ENCODE assay signal across 35 cellular contexts in genomic region chr1:37153701-37154100, GRCh38.
"Had no signal": no experiment of that assay in that cellular context is flagged by ENCODE, and none has a peak within 500 bp of the region (broad histone marks: within the 10 kb centered on the region; RNA-seq: fewer than 3 reads in every experiment).

No MANE protein-coding gene starts in this region.

- H3K4me3 ChIP-seq: ascending aorta, cardiac muscle cell had no signal

- H3K27me3 ChIP-seq: ascending aorta, cardiac muscle cell had no signal

- DNase-seq: activated B cell treated with CpG ODN at 0.5 μM for 24 hours; activated CD4-positive, alpha-beta memory T cell treated with anti-CD3 and anti-CD28 coated beads, Interleukin-2, amount 10 ng/mL, durations not matched to agents 7 days and 5 days; activated CD4-positive, alpha-beta T cell treated with anti-CD3 and anti-CD28 coated beads for 4 hours; activated CD4-positive, alpha-beta T cell treated with anti-CD3 and anti-CD28 coated beads, Interleukin-2, amount 10 ng/mL, durations not matched to agents 24 days and 14 days; activated CD4-positive, alpha-beta T cell treated with anti-CD3 and anti-CD28 coated beads, Interleukin-2, amount 50 U/mL, for 1 hour; activated CD4-positive, alpha-beta T cell treated with anti-CD3 and anti-CD28 coated beads, Interleukin-2, amount 50 U/mL, for 4 hours; activated CD4-positive, CD25-positive, alpha-beta regulatory T cell treated with anti-CD3 and anti-CD28 coated beads, Interleukin-2, amount 50 U/mL, for 72 hours; activated CD8-positive, alpha-beta memory T cell treated with anti-CD3 and anti-CD28 coated beads for 24 hours; activated CD8-positive, alpha-beta memory T cell treated with anti-CD3 and anti-CD28 coated beads, Interleukin-2, amount 50 U/mL, for 48 hours; activated CD8-positive, alpha-beta T cell treated with anti-CD3 and anti-CD28 coated beads, Interleukin-2, amount 10 ng/mL, durations not matched to agents 7 days and 5 days; activated effector memory CD4-positive, alpha-beta T cell treated with Interleukin-2 at 50 U/mL for 16 hours; activated gamma-delta T cell; activated naive CD4-positive, alpha-beta T cell treated with anti-CD3 and anti-CD28 coated beads, Interleukin-2, amount 10 ng/mL, durations not matched to agents 7 days and 5 days; activated naive CD4-positive, alpha-beta T cell treated with Interleukin-2 at 50 U/mL for 16 hours; activated naive CD8-positive, alpha-beta T cell treated with anti-CD3 and anti-CD28 coated beads, Interleukin-2, amount 10 ng/mL, durations not matched to agents 7 days and 5 days; activated naive CD8-positive, alpha-beta T cell treated with anti-CD3 and anti-CD28 coated beads, Interleukin-2, amount 50 U/mL, for 24 hours; activated T-cell treated with anti-CD3 and anti-CD28 coated beads, Interleukin-2, amount 50 U/mL, for 24 hours; activated T-cell treated with anti-CD3 and anti-CD28 coated beads, Interleukin-2, amount 50 U/mL, for 48 hours; amygdala; anterior cingulate cortex; SW 1271; T-helper 1 cell; T-helper 2 cell; T-helper 9 cell had no signal

- H3K36me3 Mint-ChIP-seq: activated CD8-positive, alpha-beta memory T cell treated with anti-CD3 and anti-CD28 coated beads, Interleukin-2, amount 10 ng/mL, durations not matched to agents 7 days and 5 days; activated naive CD4-positive, alpha-beta T cell treated with anti-CD3 and anti-CD28 coated beads, Interleukin-2, amount 10 ng/mL, durations not matched to agents 7 days and 5 days; activated naive CD4-positive, alpha-beta T cell treated with anti-CD3 and anti-CD28 coated beads, Interleukin-2, amount 50 U/mL, for 24 hours; activated naive CD8-positive, alpha-beta T cell; activated naive CD8-positive, alpha-beta T cell treated with anti-CD3 and anti-CD28 coated beads, Interleukin-2, amount 10 ng/mL, durations not matched to agents 7 days and 5 days; brain had no signal

- H3K27me3 Mint-ChIP-seq: activated CD4-positive, alpha-beta memory T cell treated with anti-CD3 and anti-CD28 coated beads, Interleukin-2, amount 10 ng/mL, durations not matched to agents 7 days and 5 days; activated CD4-positive, alpha-beta T cell treated with anti-CD3 and anti-CD28 coated beads, Interleukin-2, amount 10 ng/mL, durations not matched to agents 24 days and 14 days; activated CD8-positive, alpha-beta memory T cell treated with anti-CD3 and anti-CD28 coated beads, Interleukin-2, amount 10 ng/mL, durations not matched to agents 7 days and 5 days; activated naive CD4-positive, alpha-beta T cell treated with anti-CD3 and anti-CD28 coated beads, Interleukin-2, amount 10 ng/mL, durations not matched to agents 7 days and 5 days had no signal

- H3K36me3 ChIP-seq: ascending aorta, cardiac muscle cell had no signal

- H3K4me3 Mint-ChIP-seq: activated B cell treated with CpG ODN at 0.5 μM for 24 hours; activated CD4-positive, alpha-beta memory T cell treated with anti-CD3 and anti-CD28 coated beads, Interleukin-2, amount 10 ng/mL, durations not matched to agents 7 days and 5 days; activated CD4-positive, alpha-beta T cell treated with anti-CD3 and anti-CD28 coated beads, Interleukin-2, amount 10 ng/mL, durations not matched to agents 24 days and 14 days; activated CD8-positive, alpha-beta memory T cell treated with anti-CD3 and anti-CD28 coated beads, Interleukin-2, amount 10 ng/mL, durations not matched to agents 7 days and 5 days; activated CD8-positive, alpha-beta T cell treated with anti-CD3 and anti-CD28 coated beads, Interleukin-2, amount 10 ng/mL, durations not matched to agents 7 days and 5 days; activated naive CD4-positive, alpha-beta T cell treated with anti-CD3 and anti-CD28 coated beads, Interleukin-2, amount 10 ng/mL, durations not matched to agents 7 days and 5 days; activated naive CD4-positive, alpha-beta T cell treated with anti-CD3 and anti-CD28 coated beads, Interleukin-2, amount 50 U/mL, for 24 hours; activated naive CD8-positive, alpha-beta T cell; activated naive CD8-positive, alpha-beta T cell treated with anti-CD3 and anti-CD28 coated beads, Interleukin-2, amount 10 ng/mL, durations not matched to agents 7 days and 5 days; activated naive CD8-positive, alpha-beta T cell treated with anti-CD3 and anti-CD28 coated beads, Interleukin-2, amount 50 U/mL, for 24 hours; activated T-cell treated with anti-CD3 and anti-CD28 coated beads, Interleukin-2, amount 50 U/mL, for 24 hours; brain; central memory CD8-positive, alpha-beta T cell; T-helper 1 cell treated with Interleukin-12 subunit alpha and Interleukin-12 subunit beta and Interleukin-4 antibody, amounts not matched to agents 30 μg/mL and 1 μg/mL, for 36 hours; T-helper 2 cell treated with Interferon-gamma antibody and Interleukin-4, amounts not matched to agents 5 μg/mL and 100 μg/mL, for 36 hours had no signal

- H3K4me1 Mint-ChIP-seq: activated B cell treated with CpG ODN at 0.5 μM for 24 hours; activated CD4-positive, alpha-beta memory T cell treated with anti-CD3 and anti-CD28 coated beads, Interleukin-2, amount 10 ng/mL, durations not matched to agents 7 days and 5 days; activated CD4-positive, alpha-beta T cell treated with anti-CD3 and anti-CD28 coated beads, Interleukin-2, amount 10 ng/mL, durations not matched to agents 24 days and 14 days; activated CD8-positive, alpha-beta memory T cell treated with anti-CD3 and anti-CD28 coated beads, Interleukin-2, amount 10 ng/mL, durations not matched to agents 7 days and 5 days; activated naive CD4-positive, alpha-beta T cell treated with anti-CD3 and anti-CD28 coated beads, Interleukin-2, amount 10 ng/mL, durations not matched to agents 7 days and 5 days; activated naive CD4-positive, alpha-beta T cell treated with anti-CD3 and anti-CD28 coated beads, Interleukin-2, amount 50 U/mL, for 24 hours; activated naive CD8-positive, alpha-beta T cell treated with anti-CD3 and anti-CD28 coated beads, Interleukin-2, amount 10 ng/mL, durations not matched to agents 7 days and 5 days; activated naive CD8-positive, alpha-beta T cell treated with anti-CD3 and anti-CD28 coated beads, Interleukin-2, amount 50 U/mL, for 24 hours; central memory CD8-positive, alpha-beta T cell had no signal

- ATAC-seq: activated CD8-positive, alpha-beta memory T cell treated with anti-CD3 and anti-CD28 coated beads, Interleukin-2, amount 10 ng/mL, durations not matched to agents 7 days and 5 days; activated CD8-positive, alpha-beta T cell treated with anti-CD3 and anti-CD28 coated beads, Interleukin-2, amount 10 ng/mL, durations not matched to agents 7 days and 5 days; activated naive CD8-positive, alpha-beta T cell treated with anti-CD3 and anti-CD28 coated beads, Interleukin-2, amount 50 U/mL, for 24 hours had no signal

- H3K27ac ChIP-seq: ascending aorta, cardiac muscle cell, VCaP had no signal

- H3K27ac Mint-ChIP-seq: activated B cell treated with CpG ODN at 0.5 μM for 24 hours; activated CD4-positive, alpha-beta memory T cell treated with anti-CD3 and anti-CD28 coated beads, Interleukin-2, amount 10 ng/mL, durations not matched to agents 7 days and 5 days; activated CD4-positive, alpha-beta T cell treated with anti-CD3 and anti-CD28 coated beads, Interleukin-2, amount 10 ng/mL, durations not matched to agents 24 days and 14 days; activated CD8-positive, alpha-beta memory T cell treated with anti-CD3 and anti-CD28 coated beads, Interleukin-2, amount 10 ng/mL, durations not matched to agents 7 days and 5 days; activated CD8-positive, alpha-beta T cell treated with anti-CD3 and anti-CD28 coated beads, Interleukin-2, amount 10 ng/mL, durations not matched to agents 7 days and 5 days; activated naive CD4-positive, alpha-beta T cell treated with anti-CD3 and anti-CD28 coated beads, Interleukin-2, amount 10 ng/mL, durations not matched to agents 7 days and 5 days; activated naive CD4-positive, alpha-beta T cell treated with anti-CD3 and anti-CD28 coated beads, Interleukin-2, amount 50 U/mL, for 24 hours; activated naive CD8-positive, alpha-beta T cell; activated naive CD8-positive, alpha-beta T cell treated with anti-CD3 and anti-CD28 coated beads, Interleukin-2, amount 10 ng/mL, durations not matched to agents 7 days and 5 days; activated naive CD8-positive, alpha-beta T cell treated with anti-CD3 and anti-CD28 coated beads, Interleukin-2, amount 50 U/mL, for 24 hours; activated T-cell treated with anti-CD3 and anti-CD28 coated beads, Interleukin-2, amount 50 U/mL, for 24 hours; activated T-helper 2 cell treated with anti-CD3 and anti-CD28 coated beads, Interferon-gamma antibody, Interleukin-2, Interleukin-4, amounts not matched to agents 10 μg/mL and 5 μg/mL and 100 μg/mL, durations not matched to agents 14 hours and 24 hours and 36 hours; T-helper 1 cell treated with Interleukin-12 subunit alpha and Interleukin-12 subunit beta and Interleukin-4 antibody, amounts not matched to agents 30 μg/mL and 1 μg/mL, for 36 hours; T-helper 2 cell treated with Interferon-gamma antibody and Interleukin-4, amounts not matched to agents 5 μg/mL and 100 μg/mL, for 36 hours had no signal

- H3K4me1 ChIP-seq: ascending aorta had no signal

- H3K9me3 Mint-ChIP-seq: activated CD4-positive, alpha-beta memory T cell treated with anti-CD3 and anti-CD28 coated beads, Interleukin-2, amount 10 ng/mL, durations not matched to agents 7 days and 5 days; activated CD4-positive, alpha-beta T cell treated with anti-CD3 and anti-CD28 coated beads, Interleukin-2, amount 10 ng/mL, durations not matched to agents 24 days and 14 days; activated naive CD4-positive, alpha-beta T cell treated with anti-CD3 and anti-CD28 coated beads, Interleukin-2, amount 10 ng/mL, durations not matched to agents 7 days and 5 days; activated naive CD4-positive, alpha-beta T cell treated with anti-CD3 and anti-CD28 coated beads, Interleukin-2, amount 50 U/mL, for 24 hours; activated naive CD8-positive, alpha-beta T cell treated with anti-CD3 and anti-CD28 coated beads, Interleukin-2, amount 10 ng/mL, durations not matched to agents 7 days and 5 days; activated naive CD8-positive, alpha-beta T cell treated with anti-CD3 and anti-CD28 coated beads, Interleukin-2, amount 50 U/mL, for 24 hours; activated T-helper 2 cell treated with anti-CD3 and anti-CD28 coated beads, Interferon-gamma antibody, Interleukin-2, Interleukin-4, amounts not matched to agents 10 μg/mL and 5 μg/mL and 100 μg/mL, durations not matched to agents 14 hours and 24 hours and 36 hours; T-helper 1 cell treated with Interleukin-12 subunit alpha and Interleukin-12 subunit beta and Interleukin-4 antibody, amounts not matched to agents 30 μg/mL and 1 μg/mL, for 36 hours; T-helper 2 cell treated with Interferon-gamma antibody and Interleukin-4, amounts not matched to agents 5 μg/mL and 100 μg/mL, for 36 hours had no signal

- H3K9me3 ChIP-seq: ascending aorta had no signal
